8 cellular contexts compared by ENCODE assay signal in the genomic region with DNA sequence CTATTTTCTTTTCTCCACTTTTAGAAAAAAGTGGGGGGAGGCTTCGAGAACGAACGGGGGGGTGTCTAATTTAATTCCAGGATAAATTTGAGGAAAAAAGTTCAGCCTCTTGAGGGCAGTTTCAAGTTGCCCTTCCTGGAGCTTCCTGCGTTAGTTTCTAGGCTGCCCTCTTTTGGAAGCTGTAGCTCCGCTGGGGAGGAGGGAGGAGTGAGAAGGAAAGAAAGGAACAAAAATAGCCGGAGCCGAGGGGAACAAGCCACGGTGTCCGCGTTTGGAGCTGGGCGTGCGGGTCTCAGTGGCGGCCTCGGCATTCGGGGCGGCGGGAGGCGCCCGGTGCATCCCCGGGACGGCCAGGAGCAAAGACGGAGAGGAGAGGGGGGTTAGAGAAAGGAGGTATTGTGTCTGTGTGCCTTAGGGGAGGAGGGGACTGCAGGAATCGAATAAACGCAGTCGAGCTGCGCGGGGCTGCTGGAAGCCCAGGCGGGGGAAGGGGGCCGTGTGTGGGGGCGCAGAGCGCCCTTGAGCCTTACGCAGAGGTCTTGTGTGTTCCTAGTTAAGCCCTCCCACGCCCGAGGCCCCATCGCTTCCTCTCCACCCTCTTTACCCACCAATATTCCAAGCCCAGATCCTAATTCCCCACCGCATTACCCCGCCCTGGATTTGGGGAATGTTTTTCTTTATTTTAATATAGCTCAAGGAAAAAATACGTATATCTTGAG. TPM values are rescaled to one million over a fixed set of nuclear protein-coding genes. Genes with fewer than 3 reads are reported as not detected.
DNase-seq lines count a peak whose midpoint lies in the region; ATAC-seq, FAIRE-seq and TF ChIP-seq lines count a peak whose summit lies in the region.

No MANE protein-coding gene starts in this region.

- H3K4me3 ChIP-seq in neural progenitor cell, result peak overlapping the region; percentile 88

- H3K4me3 Mint-ChIP-seq in activated T-cell treated with anti-CD3 and anti-CD28 coated beads, Interleukin-2, amount 50 U/mL, for 4 hours, result peak overlapping the region; percentile 24
- H3K4me3 Mint-ChIP-seq in neural progenitor cell, result peak overlapping the region; percentile 96

- no peaks in the 10 kb centered on the region for H3K9me3 Mint-ChIP-seq in activated T-cell treated with anti-CD3 and anti-CD28 coated beads, Interleukin-2, amount 50 U/mL, for 4 hours
- H3K9me3 Mint-ChIP-seq in neural progenitor cell, result no peaks in the 10 kb centered on the region

- peaks cover 64% of the 10 kb centered on the region for H3F3A ChIP-seq in neural progenitor cell (ENCODE audit: low read depth)

- peak; percentile 95 for FAIRE-seq in A204.1 (lab: Jason Lieb, UNC)

- H3K27me3 ChIP-seq in neural progenitor cell, result peaks cover 55% of the 10 kb centered on the region

- no peak for ATAC-seq in activated T-cell treated with anti-CD3 and anti-CD28 coated beads, Interleukin-2, amount 50 U/mL, for 4 hours
- no peak for ATAC-seq in HG02840 (IDR thresholded peaks at IDR 0.05; ENCODE audit: low FRiP score, unreplicated experiment)

- no peaks in the 10 kb centered on the region for H3K36me3 ChIP-seq in neural progenitor cell

- no peak for TF ChIP-seq CTCF in neural progenitor cell (IDR thresholded peaks at IDR 0.05)

- peak; percentile 13 for TF ChIP-seq POLR2A in GM19193 (IDR thresholded peaks at IDR 0.05; ENCODE audit: extremely low read depth, insufficient read depth, insufficient read length)

- peaks cover 23% of the 10 kb centered on the region for H3K4me1 ChIP-seq in neural progenitor cell

- no peak overlapping the region for H2AFZ ChIP-seq in neural progenitor cell (replicated peaks)

- H3K4me2 ChIP-seq in neural progenitor cell, result peak overlapping the region; percentile 87

- no peaks in the 10 kb centered on the region for H3K36me3 Mint-ChIP-seq in activated T-cell treated with anti-CD3 and anti-CD28 coated beads, Interleukin-2, amount 50 U/mL, for 4 hours (ENCODE audit: insufficient read depth)
- H3K36me3 Mint-ChIP-seq in neural progenitor cell, result peaks cover 2% of the 10 kb centered on the region

- peaks cover 70% of the 10 kb centered on the region for H3K27me3 Mint-ChIP-seq in activated T-cell treated with anti-CD3 and anti-CD28 coated beads, Interleukin-2, amount 50 U/mL, for 4 hours (ENCODE audit: low read depth)
- H3K27me3 Mint-ChIP-seq in neural progenitor cell (ENCODE audit: insufficient read depth, low read depth), result peaks cover 19% of the 10 kb centered on the region

- no peaks in the 10 kb centered on the region for H3K9me3 ChIP-seq in neural progenitor cell (ENCODE audit: low read depth)

- peaks cover 54% of the 10 kb centered on the region for H3K79me2 ChIP-seq in neural progenitor cell (ENCODE audit: low read depth)

- peak overlapping the region; percentile 100 for H3K27ac Mint-ChIP-seq in neural progenitor cell

- H3K27ac ChIP-seq in neural progenitor cell, result peak overlapping the region; percentile 94

- H4K20me1 ChIP-seq in neural progenitor cell (ENCODE audit: low read depth), result peaks cover 53% of the 10 kb centered on the region

- peaks cover 44% of the 10 kb centered on the region for H3K4me1 Mint-ChIP-seq in activated T-cell treated with anti-CD3 and anti-CD28 coated beads, Interleukin-2, amount 50 U/mL, for 4 hours (ENCODE audit: low read depth)
- H3K4me1 Mint-ChIP-seq in neural progenitor cell, result peaks cover 21% of the 10 kb centered on the region

- peak overlapping the region; percentile 51 for H3K9ac ChIP-seq in neural progenitor cell

- DNase-seq in NCI-H2171 treated with DMSO at 0.1 percent for 48 hours (lab: John Stamatoyannopoulos, UW) (peak; percentile 92), globus pallidus (ENCODE audit: low spot score) (peak; percentile 87), neural progenitor cell (ENCODE audit: low spot score) (peak; percentile 89)
- DNase-seq in activated T-cell treated with anti-CD3 and anti-CD28 coated beads, Interleukin-2, amount 50 U/mL, for 4 hours, result no peak
- DNase-seq in NK-92 treated with Interleukin-12 subunit alpha and Interleukin-12 subunit beta, amount 100 ng/mL, for 24 hours (lab: John Stamatoyannopoulos, UW), result no peak

RNA-seq across cellular contexts. Expression of gene TNRC18, which starts 2.0 kb away (rescaled TPM):
- 10 to 100 TPM; 45.4 to 55.2 (median 48.4) TPM for total RNA-seq in activated T-cell treated with anti-CD3 and anti-CD28 coated beads, Interleukin-2, amount 50 U/mL, for 4 hours
- 16.1 and 27.2 TPM in 2 replicates for total RNA-seq in neural progenitor cell (ENCODE audit: low replicate concordance)

Comparison
In these comparisons a context has a peak if more than half of its experiments do, and no peak if none do; other contexts are left out.
1. DNase-seq: peak in NCI-H2171 treated with DMSO at 0.1 percent for 48 hours (single experiment), globus pallidus (single experiment) and neural progenitor cell (single experiment); none in activated T-cell treated with anti-CD3 and anti-CD28 coated beads, Interleukin-2, amount 50 U/mL, for 4 hours (single experiment) and NK-92 treated with Interleukin-12 subunit alpha and Interleukin-12 subunit beta, amount 100 ng/mL, for 24 hours (single experiment).